In genomic region chr10:132899751-132900065, GRCh38 we compare ENCODE assay signal across 23 cellular contexts. TPM values are rescaled to one million over a fixed set of nuclear protein-coding genes. Genes with fewer than 3 reads are reported as not detected.
"Had no signal": no experiment of that assay in that cellular context is flagged by ENCODE, and none has a peak within 500 bp of the region (broad histone marks: within the 10 kb centered on the region; RNA-seq: fewer than 3 reads in every experiment).

No MANE protein-coding gene starts in this region.

- H3K27ac Mint-ChIP-seq: activated CD4-positive, alpha-beta T cell treated with anti-CD3 and anti-CD28 coated beads, Interleukin-2, amount 10 ng/mL, durations not matched to agents 7 days and 5 days; activated CD8-positive, alpha-beta memory T cell treated with anti-CD3 and anti-CD28 coated beads, Interleukin-2, amount 10 ng/mL, durations not matched to agents 7 days and 5 days; activated CD8-positive, alpha-beta T cell treated with anti-CD3 and anti-CD28 coated beads, Interleukin-2, amount 10 ng/mL, durations not matched to agents 7 days and 5 days; nephron; WTC11 had no signal

- H3K9me3 Mint-ChIP-seq: activated CD4-positive, alpha-beta T cell treated with anti-CD3 and anti-CD28 coated beads, Interleukin-2, amount 10 ng/mL, durations not matched to agents 7 days and 5 days had no signal

- H3K36me3 ChIP-seq: breast epithelium, colonic mucosa, left ventricle myocardium inferior, neutrophil, ovary, prostate gland, suprapubic skin, tibial nerve had no signal

- ATAC-seq: activated CD8-positive, alpha-beta memory T cell treated with anti-CD3 and anti-CD28 coated beads, Interleukin-2, amount 10 ng/mL, durations not matched to agents 7 days and 5 days; activated CD8-positive, alpha-beta T cell treated with anti-CD3 and anti-CD28 coated beads, Interleukin-2, amount 10 ng/mL, durations not matched to agents 7 days and 5 days; WTC11 had no signal

- DNase-seq: activated CD4-positive, alpha-beta T cell treated with anti-CD3 and anti-CD28 coated beads for 1 hour; activated CD4-positive, alpha-beta T cell treated with anti-CD3 and anti-CD28 coated beads, Interleukin-2, amount 10 ng/mL, durations not matched to agents 7 days and 5 days; activated CD8-positive, alpha-beta memory T cell treated with anti-CD3 and anti-CD28 coated beads, Interleukin-2, amount 10 ng/mL, durations not matched to agents 7 days and 5 days; activated CD8-positive, alpha-beta T cell treated with anti-CD3 and anti-CD28 coated beads, Interleukin-2, amount 10 ng/mL, durations not matched to agents 7 days and 5 days; activated naive CD4-positive, alpha-beta T cell treated with anti-CD3 and anti-CD28 coated beads, Interleukin-2, amount 50 U/mL, for 16 hours; activated T-cell treated with anti-CD3 and anti-CD28 coated beads, Interleukin-2, amount 50 U/mL, for 48 hours; colonic mucosa; effector CD8-positive, alpha-beta T cell; kidney glomerular epithelial cell; left ventricle myocardium inferior; mammary epithelial cell; retina; stimulated activated naive CD4-positive, alpha-beta T cell; T-helper 2 cell had no signal

- H3K36me3 Mint-ChIP-seq: activated CD8-positive, alpha-beta memory T cell treated with anti-CD3 and anti-CD28 coated beads, Interleukin-2, amount 10 ng/mL, durations not matched to agents 7 days and 5 days had no signal

- H3K9me3 ChIP-seq: colonic mucosa, neutrophil, ovary, prostate gland, suprapubic skin had no signal

- H3K4me3 ChIP-seq: breast epithelium, colonic mucosa, left ventricle myocardium inferior, ovary, prostate gland, suprapubic skin, tibial nerve had no signal

- H3K27ac ChIP-seq: breast epithelium, colonic mucosa, left ventricle myocardium inferior, neutrophil, ovary, prostate gland, suprapubic skin, tibial nerve had no signal

- H3K27me3 ChIP-seq: colonic mucosa, ovary, tibial nerve had no signal

- H3K4me1 Mint-ChIP-seq: nephron had no signal

- H3K4me1 ChIP-seq: breast epithelium, colonic mucosa, left ventricle myocardium inferior, prostate gland, tibial nerve had no signal

- H3K4me3 Mint-ChIP-seq: activated CD4-positive, alpha-beta T cell treated with anti-CD3 and anti-CD28 coated beads, Interleukin-2, amount 10 ng/mL, durations not matched to agents 7 days and 5 days; activated CD8-positive, alpha-beta memory T cell treated with anti-CD3 and anti-CD28 coated beads, Interleukin-2, amount 10 ng/mL, durations not matched to agents 7 days and 5 days; activated CD8-positive, alpha-beta T cell treated with anti-CD3 and anti-CD28 coated beads, Interleukin-2, amount 10 ng/mL, durations not matched to agents 7 days and 5 days; nephron; WTC11 had no signal

RNA-seq across cellular contexts. Expression of gene CFAP46, which starts 42.7 kb away (rescaled TPM):
- total RNA-seq: activated CD4-positive, alpha-beta T cell treated with anti-CD3 and anti-CD28 coated beads, Interleukin-2, amount 10 ng/mL, durations not matched to agents 7 days and 5 days; activated CD8-positive, alpha-beta memory T cell treated with anti-CD3 and anti-CD28 coated beads, Interleukin-2, amount 10 ng/mL, durations not matched to agents 7 days and 5 days; activated CD8-positive, alpha-beta T cell treated with anti-CD3 and anti-CD28 coated beads, Interleukin-2, amount 10 ng/mL, durations not matched to agents 7 days and 5 days had no signal
- polyA plus RNA-seq: mammary epithelial cell, urinary bladder had no signal
